ENCODE assay signal across 25 cellular contexts in genomic region chr14:30251557-30252100, GRCh38.
DNase-seq lines count a peak whose midpoint lies in the region; ATAC-seq, FAIRE-seq and TF ChIP-seq lines count a peak whose summit lies in the region.
"Had no signal": no experiment of that assay in that cellular context is flagged by ENCODE, and none has a peak within 500 bp of the region (broad histone marks: within the 10 kb centered on the region; RNA-seq: fewer than 3 reads in every experiment).

No MANE protein-coding gene starts in this region.

- no peak for TF ChIP-seq POLR2A in HepG2 (IDR thresholded peaks at IDR 0.05; ENCODE audit: insufficient read depth in 1 of 2, low read depth in 2 of 2, low read length in 2 of 2)
- no peak for TF ChIP-seq POLR2A in right lobe of liver (IDR thresholded peaks at IDR 0.05)
- TF ChIP-seq POLR2A in K562 (conservative IDR thresholded peaks at IDR 0.05), result no peak
- TF ChIP-seq POLR2A in H1 (IDR thresholded peaks at IDR 0.05; ENCODE audit: control extremely low read depth in 1 of 2, low read depth in 2 of 2, low read length in 2 of 2), result no peak

- TF ChIP-seq RAD21 in HepG2 (CRISPR knock-in tag; IDR thresholded peaks at IDR 0.05) (no peak), K562 (CRISPR knock-in tag; conservative IDR thresholded peaks at IDR 0.05 in 1 of 2, IDR thresholded peaks at IDR 0.05 in 1 of 2) (no peak), H1 (IDR thresholded peaks at IDR 0.05 in 1 of 2, conservative IDR thresholded peaks at IDR 0.05 in 1 of 2; ENCODE audit: low read depth in 2 of 2, low read length in 2 of 2) (no peak)

- H3K79me1 ChIP-seq in H1 (ENCODE audit: low read depth, low read length), result no peaks in the 10 kb centered on the region

- in situ Hi-C loops in HepG2 (cut with HindIII; ENCODE audit: extremely low pct_ligation_motif_present, low pct_unique_long_range_greater_than_20kb), result no loop called here
- in situ Hi-C loops in K562 (cut with MboI), result no loop called here

- no peak overlapping the region for H3K9ac ChIP-seq in HepG2 (ENCODE audit: insufficient read depth, low read depth, low read length)
- no peak overlapping the region for H3K9ac ChIP-seq in K562 (ENCODE audit: insufficient read depth in 1 of 2, low read depth in 2 of 2, low read length in 2 of 2)
- no peak overlapping the region for H3K9ac ChIP-seq in H1 (replicated peaks in 1 of 4; ENCODE audit: extremely low read depth in 1 of 4, low read depth in 3 of 4, low read length in 3 of 4)
- H3K9ac ChIP-seq: BLaER1 had no signal

- no peak overlapping the region for H2AK5ac ChIP-seq in H1 (ENCODE audit: low read depth, low read length)

- H2BK5ac ChIP-seq in H1 (ENCODE audit: low read depth, low read length), result no peak overlapping the region

- DNase-seq in HepG2 (ENCODE audit: low spot score) (no peak), right lobe of liver (no peak), K562 (ENCODE audit: extremely low read depth in 1 of 4, low spot score in 3 of 4) (no peak), H1 (ENCODE audit: low read depth in 1 of 2, low spot score in 2 of 2) (no peak), islet precursor cell (no peak), ureter (ENCODE audit: low spot score) (no peak)
- no peak for DNase-seq in stimulated activated CD4-positive, alpha-beta T cell treated with anti-CD3 and anti-CD28 coated beads, Interleukin-2, amount 100 ng/mL, for 24 hours
- DNase-seq: CD4-positive, CD25-positive, alpha-beta regulatory T cell; CD8-positive, alpha-beta memory T cell; DMS 273 treated with DMSO at 0.1 percent for 48 hours; DMS79; EL; GDM1; HFFc6 had no signal

- H4K91ac ChIP-seq in H1 (replicated peaks; ENCODE audit: insufficient read length, low read length), result no peak overlapping the region

- H2AFZ ChIP-seq in HepG2 (ENCODE audit: low read length) (no peak overlapping the region), K562 (ENCODE audit: low read depth, low read length) (no peak overlapping the region), H1 (ENCODE audit: low read length) (no peak overlapping the region)
- H2AFZ ChIP-seq: GM23338 had no signal

- H3K27me3 ChIP-seq in HepG2 (ENCODE audit: control insufficient read depth in 1 of 2, insufficient read depth in 2 of 2, low read length in 2 of 2) (no peaks in the 10 kb centered on the region), right lobe of liver (no peaks in the 10 kb centered on the region), K562 (ENCODE audit: control insufficient read depth in 2 of 2, insufficient read depth in 2 of 2, low read length in 2 of 2) (no peaks in the 10 kb centered on the region), H1 (replicated peaks in 1 of 4; ENCODE audit: control insufficient read depth in 3 of 4, extremely low read depth in 1 of 4, insufficient read depth in 3 of 4, low read length in 3 of 4) (no peaks in the 10 kb centered on the region)
- H3K27me3 ChIP-seq: BLaER1 had no signal

- peaks cover 16% of the 10 kb centered on the region for H3K9me3 ChIP-seq in HepG2 (ENCODE audit: low read length)
- no peaks in the 10 kb centered on the region for H3K9me3 ChIP-seq in right lobe of liver
- no peaks in the 10 kb centered on the region for H3K9me3 ChIP-seq in K562 (replicated peaks; ENCODE audit: control insufficient read depth, insufficient read depth, low read depth, low read length)
- H3K9me3 ChIP-seq in H1 (ENCODE audit: insufficient read depth in 2 of 2, low read depth in 1 of 2, low read length in 1 of 2), result no peaks in the 10 kb centered on the region
- H3K9me3 ChIP-seq: BLaER1, HAP-1 had no signal

- POLR2A ChIA-PET in HepG2 (lab: Yijun Ruan, JAX), result no interaction called here
- POLR2A ChIA-PET in K562 (lab: Yijun Ruan, JAX), result interaction anchor here (0.6 kb wide), 1 partner anchor 74 kb away, joined by 3 read pairs; no protein-coding TSS in a partner anchor
- POLR2A ChIA-PET in H1 (lab: Charles Lee; ENCODE audit: partially characterized antibody), result no interaction called here

- H3K36me3 ChIP-seq in HepG2 (replicated peaks in 1 of 2; ENCODE audit: control insufficient read depth in 1 of 2, insufficient read depth in 2 of 2, low read length in 2 of 2), result no peaks in the 10 kb centered on the region
- no peaks in the 10 kb centered on the region for H3K36me3 ChIP-seq in right lobe of liver
- H3K36me3 ChIP-seq in K562 (ENCODE audit: control insufficient read depth, insufficient read depth, low read length), result no peaks in the 10 kb centered on the region
- no peaks in the 10 kb centered on the region for H3K36me3 ChIP-seq in H1 (ENCODE audit: control insufficient read depth in 2 of 4, insufficient read depth in 4 of 4, low read length in 3 of 4)
- H3K36me3 ChIP-seq: BLaER1, HAP-1 had no signal

- no peak overlapping the region for H3K23ac ChIP-seq in H1 (ENCODE audit: insufficient read length)

- H4K20me1 ChIP-seq in HepG2 (ENCODE audit: insufficient read depth, low read length) (no peaks in the 10 kb centered on the region), K562 (replicated peaks; ENCODE audit: control insufficient read depth, insufficient read depth, low read length) (no peaks in the 10 kb centered on the region), H1 (replicated peaks in 1 of 2; ENCODE audit: control insufficient read depth in 1 of 2, insufficient read depth in 2 of 2, low read length in 2 of 2) (no peaks in the 10 kb centered on the region)
- H4K20me1 ChIP-seq: BLaER1 had no signal

- no peak for ATAC-seq in HepG2
- no peak for ATAC-seq in right lobe of liver
- ATAC-seq in K562, result no peak
- no peak for ATAC-seq in HG03442 (IDR thresholded peaks at IDR 0.05; ENCODE audit: unreplicated experiment)
- ATAC-seq: GM12878, GM23338 had no signal

- no peak overlapping the region for H4K5ac ChIP-seq in H1 (ENCODE audit: insufficient read length, low read depth, low read length)

- H3K4ac ChIP-seq in H1 (replicated peaks; ENCODE audit: insufficient read length, low read depth, low read length), result no peak overlapping the region

- no peak overlapping the region for H3K4me2 ChIP-seq in HepG2 (ENCODE audit: low read depth, low read length)
- no peak overlapping the region for H3K4me2 ChIP-seq in K562 (ENCODE audit: insufficient read depth, low read length)
- no peak overlapping the region for H3K4me2 ChIP-seq in H1 (ENCODE audit: insufficient read depth in 1 of 2, low read depth in 2 of 2, low read length in 2 of 2)
- H3K4me2 ChIP-seq: BLaER1, GM23338 had no signal

- H2BK15ac ChIP-seq in H1 (ENCODE audit: low read length), result no peak overlapping the region

- BruUV-seq in HepG2 (replicated peaks; lab: Mats Ljungman, UMichigan) (no TSS peak), K562 (replicated peaks; lab: Mats Ljungman, UMichigan) (no TSS peak)

- H3K14ac ChIP-seq in H1 (ENCODE audit: insufficient read length), result no peak overlapping the region

- H3K9me1 ChIP-seq in K562 (ENCODE audit: control insufficient read depth, insufficient read depth, low read length), result no peaks in the 10 kb centered on the region

- H3K56ac ChIP-seq in H1 (replicated peaks; ENCODE audit: insufficient read length, low read depth, low read length), result no peak overlapping the region

- H2BK12ac ChIP-seq in H1 (ENCODE audit: low read depth, low read length), result no peak overlapping the region

- no peaks in the 10 kb centered on the region for H3K79me2 ChIP-seq in HepG2 (ENCODE audit: insufficient read depth, low read length)
- H3K79me2 ChIP-seq in K562 (ENCODE audit: control insufficient read depth, insufficient read depth, low read length), result no peaks in the 10 kb centered on the region
- no peaks in the 10 kb centered on the region for H3K79me2 ChIP-seq in H1 (ENCODE audit: control insufficient read depth in 1 of 2, insufficient read depth in 2 of 2, low read length in 2 of 2)

- TF ChIP-seq CTCF in HepG2 (CRISPR knock-in tag; IDR thresholded peaks at IDR 0.05) (no peak), right lobe of liver (IDR thresholded peaks at IDR 0.05) (no peak), K562 (IDR thresholded peaks at IDR 0.05 in 2 of 3, conservative IDR thresholded peaks at IDR 0.05 in 1 of 3; ENCODE audit: insufficient read depth in 2 of 3, low read depth in 1 of 3, low read length in 3 of 3) (no peak), H1 (IDR thresholded peaks at IDR 0.05; ENCODE audit: control extremely low read depth in 1 of 3, insufficient read depth in 1 of 3, low read depth in 1 of 3, low read length in 3 of 3) (no peak)

- H2BK120ac ChIP-seq in H1 (replicated peaks; ENCODE audit: low read depth, low read length), result no peak overlapping the region

- WGBS in HepG2 (ENCODE audit: low lambda C conversion rate), result 23% methylated on average over 6 of the region's 6 CpGs
- 48% methylated on average over 6 of the region's 6 CpGs for WGBS in right lobe of liver (ENCODE audit: insufficient coverage, low coverage, low lambda C conversion rate, missing lambda C conversion rate)
- under 1% methylated on average over 6 of the region's 6 CpGs for WGBS in K562 (ENCODE audit: insufficient coverage, low coverage, missing lambda C conversion rate)
- WGBS in H1 (ENCODE audit: extremely low coverage in 1 of 2, insufficient coverage in 1 of 2, insufficient read length in 1 of 2, insufficient replicate concordance in 2 of 2, low coverage in 1 of 2, low lambda C conversion rate in 2 of 2, missing lambda C conversion rate in 1 of 2), 2 experiments, result 92% methylated on average over 6 of the region's 6 CpGs; no CpG with 5 or more reads in 1 of the 2 experiments

- H3K4me3 ChIP-seq in HepG2 (replicated peaks in 1 of 3; ENCODE audit: insufficient read depth in 1 of 3, low read depth in 2 of 3, low read length in 3 of 3) (no peak overlapping the region), right lobe of liver (no peak overlapping the region), K562 (no peak overlapping the region), H1 (ENCODE audit: extremely low read depth in 1 of 4, insufficient read depth in 2 of 4, low read depth in 3 of 4, low read length in 4 of 4) (no peak overlapping the region)
- H3K4me3 ChIP-seq: BLaER1, GM12878, GM23338, HAP-1 had no signal

- H2BK20ac ChIP-seq in H1 (ENCODE audit: low read length), result no peak overlapping the region

- CTCF ChIA-PET in HepG2 (lab: Yijun Ruan, JAX; ENCODE audit: low intra/inter-chr PET ratio, low total read pairs) (no interaction called here), K562 (lab: Yijun Ruan, JAX; ENCODE audit: low intra/inter-chr PET ratio) (no interaction called here), H1 (lab: Charles Lee; ENCODE audit: partially characterized antibody) (interaction anchor here (3.1 kb wide), 1 partner anchor 19 kb away, joined by 12 read pairs; no protein-coding TSS in a partner anchor)

- H3K27ac ChIP-seq in HepG2 (ENCODE audit: extremely low read length, insufficient read depth, low read length) (no peak overlapping the region), right lobe of liver (no peak overlapping the region), K562 (ENCODE audit: extremely low read depth, low read depth, low read length) (no peak overlapping the region), H1 (ENCODE audit: low read depth, low read length) (no peak overlapping the region)
- H3K27ac ChIP-seq: 22Rv1, BLaER1, C4-2B had no signal

- H4K8ac ChIP-seq in H1 (ENCODE audit: extremely low read depth, insufficient read depth, low read length), result no peak overlapping the region

- H3K23me2 ChIP-seq in H1 (ENCODE audit: low read depth, low read length), result no peaks in the 10 kb centered on the region; the same call in 1 of the 2 replicates

- TF ChIP-seq EP300 in HepG2 (IDR thresholded peaks at IDR 0.05; ENCODE audit: low read depth in 2 of 2, low read length in 2 of 2) (no peak), HepG2 (CRISPR knock-in tag; IDR thresholded peaks at IDR 0.05; ENCODE audit: borderline replicate concordance) (no peak), K562 (IDR thresholded peaks at IDR 0.05; ENCODE audit: low read length) (no peak), H1 (IDR thresholded peaks at IDR 0.05; ENCODE audit: borderline replicate concordance in 1 of 2, low read depth in 2 of 2, low read length in 2 of 2) (no peak)

- FAIRE-seq in HepG2 (lab: Jason Lieb, UNC) (no peak), K562 (lab: Jason Lieb, UNC) (no peak), H1 (lab: Jason Lieb, UNC) (no peak)
- FAIRE-seq: A204.1, D721Med, GM12878, GM19239, H54 had no signal

- no peak overlapping the region for H3K18ac ChIP-seq in H1 (ENCODE audit: extremely low read depth, low read length)

- H3K4me1 ChIP-seq in HepG2 (ENCODE audit: insufficient read depth, low read length) (no peaks in the 10 kb centered on the region), right lobe of liver (no peaks in the 10 kb centered on the region), K562 (replicated peaks in 1 of 2; ENCODE audit: control insufficient read depth in 2 of 2, insufficient read depth in 2 of 2, low read length in 2 of 2) (no peaks in the 10 kb centered on the region), H1 (replicated peaks in 1 of 4; ENCODE audit: control insufficient read depth in 3 of 4, insufficient read depth in 4 of 4, low read length in 3 of 4) (peaks cover 0 to 6% (median 0%) of the 10 kb centered on the region in 4 experiments; a peak in 2 of 7 replicates)
- H3K4me1 ChIP-seq: BLaER1, HAP-1 had no signal

- intact Hi-C loops in HepG2 (cut with micrococcal nuclease; ENCODE audit: unreplicated experiment), result no loop called here
- intact Hi-C loops in right lobe of liver (cut with DNase I), result no loop called here
- intact Hi-C loops in K562 (cut with micrococcal nuclease), result no loop called here
